In the genomic region with DNA sequence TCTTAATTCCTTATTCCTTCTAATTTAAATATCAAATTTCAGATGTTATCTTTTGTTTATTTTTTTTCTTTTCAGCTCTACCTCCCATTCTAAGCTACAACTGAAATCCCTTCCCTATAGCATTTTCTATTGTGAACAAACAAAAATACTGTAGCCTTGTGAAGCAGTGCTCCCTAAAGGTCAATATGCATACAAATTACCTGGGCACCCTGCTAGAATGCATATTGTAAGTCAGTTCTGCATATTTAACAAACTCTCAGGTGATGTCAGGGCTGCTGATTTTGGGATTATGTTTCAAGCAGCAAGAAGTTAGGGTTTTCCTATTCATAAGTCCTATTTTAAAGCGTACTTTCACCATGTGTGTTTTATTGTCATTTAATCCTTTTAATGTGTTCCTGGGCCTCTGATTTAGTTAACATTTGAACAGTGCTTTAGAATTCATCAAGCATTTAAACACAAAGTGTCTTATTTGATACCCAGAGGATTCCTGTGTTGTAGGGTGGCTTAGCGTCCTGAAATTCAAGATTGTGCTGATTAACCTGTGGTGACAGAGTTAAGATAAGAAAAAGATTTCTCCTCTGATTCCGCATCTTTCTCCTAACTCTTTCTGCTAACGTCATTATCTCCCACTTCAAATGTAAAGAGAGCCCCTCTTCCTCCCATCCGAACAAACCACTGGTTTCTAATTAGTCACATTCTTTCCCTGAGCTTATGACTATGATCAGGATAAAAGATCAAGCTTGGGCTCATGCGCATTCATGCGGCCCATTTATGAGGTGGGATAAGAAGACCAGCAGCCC, we compare ENCODE assay signal across 28 cellular contexts.
"Had no signal": no experiment of that assay in that cellular context is flagged by ENCODE, and none has a peak within 500 bp of the region (broad histone marks: within the 10 kb centered on the region; RNA-seq: fewer than 3 reads in every experiment).

No MANE protein-coding gene starts in this region.

- H3K4me3 Mint-ChIP-seq: activated CD4-positive, alpha-beta memory T cell treated with anti-CD3 and anti-CD28 coated beads, Interleukin-2, amount 10 ng/mL, durations not matched to agents 7 days and 5 days; activated CD4-positive, alpha-beta T cell treated with anti-CD3 and anti-CD28 coated beads for 36 hours; activated naive CD8-positive, alpha-beta T cell treated with anti-CD3 and anti-CD28 coated beads, Interleukin-2, amount 10 ng/mL, durations not matched to agents 7 days and 5 days had no signal

- H3K9ac ChIP-seq: SK-N-SH had no signal

- H3K27ac ChIP-seq: adrenal gland, breast epithelium, Peyer's patch, RWPE1, SJCRH30, VCaP had no signal

- ATAC-seq: activated CD4-positive, alpha-beta T cell treated with anti-CD3 and anti-CD28 coated beads for 36 hours had no signal

- H3K36me3 Mint-ChIP-seq: activated naive CD8-positive, alpha-beta T cell treated with anti-CD3 and anti-CD28 coated beads, Interleukin-2, amount 10 ng/mL, durations not matched to agents 7 days and 5 days had no signal

- H3K4me3 ChIP-seq: adrenal gland, breast epithelium, Peyer's patch, SJCRH30 had no signal

- DNase-seq: activated CD4-positive, alpha-beta memory T cell treated with anti-CD3 and anti-CD28 coated beads, Interleukin-2, amount 10 ng/mL, durations not matched to agents 7 days and 5 days; activated CD4-positive, alpha-beta T cell treated with anti-CD3 and anti-CD28 coated beads for 36 hours; activated CD4-positive, alpha-beta T cell treated with anti-CD3 and anti-CD28 coated beads, Interleukin-2, amount 50 U/mL, for 1 hour; activated naive CD4-positive, alpha-beta T cell treated with anti-CD3 and anti-CD28 coated beads, Interleukin-2, amount 50 U/mL, for 16 hours; activated naive CD8-positive, alpha-beta T cell treated with anti-CD3 and anti-CD28 coated beads, Interleukin-2, amount 10 ng/mL, durations not matched to agents 7 days and 5 days; activated T-cell treated with anti-CD3 and anti-CD28 coated beads for 4 hours; activated T-cell treated with anti-CD3 and anti-CD28 coated beads, Interleukin-2, amount 50 U/mL, for 48 hours; adrenal gland; anterior cingulate cortex; caudate nucleus; MM.1S; NCI-H1105; NCI-H1436; NCI-H1694 treated with DMSO at 0.1 percent for 48 hours; NCI-H2081; NCI-H2171 treated with DMSO at 0.1 percent for 48 hours; NCI-H226; NK-92 treated with Interleukin-12 subunit alpha and Interleukin-12 subunit beta, amount 100 ng/mL, for 24 hours; OCI-M1; Peyer's patch; Right ventricle myocardium superior; SJCRH30; SK-N-SH; T-helper 1 cell had no signal

- H3K4me1 ChIP-seq: adrenal gland, breast epithelium, Peyer's patch, SJCRH30 had no signal

- H3K9me3 ChIP-seq: adrenal gland, Peyer's patch, SJCRH30, SK-N-SH had no signal

- H3K9me3 Mint-ChIP-seq: activated CD4-positive, alpha-beta memory T cell treated with anti-CD3 and anti-CD28 coated beads, Interleukin-2, amount 10 ng/mL, durations not matched to agents 7 days and 5 days; activated T-helper 2 cell treated with anti-CD3 and anti-CD28 coated beads, Interferon-gamma antibody, Interleukin-2, Interleukin-4, amounts not matched to agents 10 μg/mL and 5 μg/mL and 100 μg/mL, durations not matched to agents 14 hours and 24 hours and 36 hours had no signal

- H3K27ac Mint-ChIP-seq: activated CD4-positive, alpha-beta memory T cell treated with anti-CD3 and anti-CD28 coated beads, Interleukin-2, amount 10 ng/mL, durations not matched to agents 7 days and 5 days; activated CD4-positive, alpha-beta T cell treated with anti-CD3 and anti-CD28 coated beads for 36 hours; activated naive CD8-positive, alpha-beta T cell treated with anti-CD3 and anti-CD28 coated beads, Interleukin-2, amount 10 ng/mL, durations not matched to agents 7 days and 5 days; activated T-helper 2 cell treated with anti-CD3 and anti-CD28 coated beads, Interferon-gamma antibody, Interleukin-2, Interleukin-4, amounts not matched to agents 10 μg/mL and 5 μg/mL and 100 μg/mL, durations not matched to agents 14 hours and 24 hours and 36 hours had no signal

- H3K27me3 ChIP-seq: adrenal gland, breast epithelium, Peyer's patch, SJCRH30 had no signal

- H3K4me1 Mint-ChIP-seq: activated CD4-positive, alpha-beta memory T cell treated with anti-CD3 and anti-CD28 coated beads, Interleukin-2, amount 10 ng/mL, durations not matched to agents 7 days and 5 days; activated CD4-positive, alpha-beta T cell treated with anti-CD3 and anti-CD28 coated beads for 36 hours; activated naive CD8-positive, alpha-beta T cell treated with anti-CD3 and anti-CD28 coated beads, Interleukin-2, amount 10 ng/mL, durations not matched to agents 7 days and 5 days had no signal

- H3K36me3 ChIP-seq: adrenal gland, breast epithelium, Peyer's patch had no signal
